Comparison of ENCODE assay signal across 28 cellular contexts in genomic region chr13:78940444-78940843, GRCh38.
"Had no signal": no experiment of that assay in that cellular context is flagged by ENCODE, and none has a peak within 500 bp of the region (broad histone marks: within the 10 kb centered on the region; RNA-seq: fewer than 3 reads in every experiment).

No MANE protein-coding gene starts in this region.

- H3K4me1 ChIP-seq: esophagus squamous epithelium, gastrocnemius medialis, heart left ventricle, left lung, lower lobe of right lung had no signal

- H3K27ac ChIP-seq: coronary artery, epithelial cell of prostate, esophagus squamous epithelium, gastrocnemius medialis, heart left ventricle, hepatocyte, left lung, lower lobe of right lung had no signal

- H3K27me3 Mint-ChIP-seq: dendritic cell treated with granulocyte-macrophage colony-stimulating factor and Interleukin-4, amounts not matched to agents 40 ng/mL and 50 ng/mL, for 4 days had no signal

- H3K4me3 ChIP-seq: coronary artery, esophagus squamous epithelium, gastrocnemius medialis, heart left ventricle, hepatocyte, left lung, lower lobe of right lung had no signal

- H3K79me2 ChIP-seq: hepatocyte had no signal

- H3K36me3 ChIP-seq: esophagus squamous epithelium, gastrocnemius medialis, heart left ventricle, left lung, lower lobe of right lung had no signal

- H3K9me3 Mint-ChIP-seq: dendritic cell treated with granulocyte-macrophage colony-stimulating factor and Interleukin-4, amounts not matched to agents 40 ng/mL and 50 ng/mL, for 4 days; effector memory CD8-positive, alpha-beta T cell; endodermal cell; naive thymus-derived CD4-positive, alpha-beta T cell had no signal

- H3K27me3 ChIP-seq: esophagus squamous epithelium, gastrocnemius medialis, heart left ventricle, hepatocyte, left lung had no signal

- H3K4me2 ChIP-seq: hepatocyte had no signal

- H3K4me3 Mint-ChIP-seq: dendritic cell treated with granulocyte-macrophage colony-stimulating factor and Interleukin-4, amounts not matched to agents 40 ng/mL and 50 ng/mL, for 4 days; effector memory CD8-positive, alpha-beta T cell; endodermal cell; immature natural killer cell; naive thymus-derived CD4-positive, alpha-beta T cell had no signal

- DNase-seq: effector CD8-positive, alpha-beta T cell; effector memory CD8-positive, alpha-beta T cell; endodermal cell; erythroblast; esophagus squamous epithelium; foreskin fibroblast; foreskin melanocyte; gastrocnemius medialis; heart left ventricle; hypothalamus; immature natural killer cell; islet precursor cell; kidney; kidney glomerular epithelial cell; left colon; left lung; left ventricle myocardium superior; lower lobe of right lung; mesenchymal stem cell; midbrain; naive thymus-derived CD4-positive, alpha-beta T cell had no signal

- H3K9me3 ChIP-seq: esophagus squamous epithelium, gastrocnemius medialis, heart left ventricle, left lung, lower lobe of right lung had no signal

- H3K4me1 Mint-ChIP-seq: immature natural killer cell; naive thymus-derived CD4-positive, alpha-beta T cell had no signal

- FAIRE-seq: colon, endometrium, kidney had no signal

- H3K27ac Mint-ChIP-seq: dendritic cell treated with granulocyte-macrophage colony-stimulating factor and Interleukin-4, amounts not matched to agents 40 ng/mL and 50 ng/mL, for 4 days; effector memory CD8-positive, alpha-beta T cell; endodermal cell; immature natural killer cell; naive thymus-derived CD4-positive, alpha-beta T cell had no signal

- H2AFZ ChIP-seq: hepatocyte had no signal

- H3K36me3 Mint-ChIP-seq: immature natural killer cell; naive thymus-derived CD4-positive, alpha-beta T cell had no signal

- ATAC-seq: effector memory CD8-positive, alpha-beta T cell; esophagus mucosa; gastrocnemius medialis; heart left ventricle; left colon; left lung; left ventricle myocardium superior; lower lobe of right lung; naive thymus-derived CD4-positive, alpha-beta T cell had no signal
